Comparison of ENCODE assay signal across 8 cellular contexts in genomic region chr2:223944166-223944703, GRCh38. TPM values are rescaled to one million over a fixed set of nuclear protein-coding genes. Genes with fewer than 3 reads are reported as not detected.
DNase-seq lines count a peak whose midpoint lies in the region; ATAC-seq and TF ChIP-seq lines count a peak whose summit lies in the region.

No MANE protein-coding gene starts in this region.

- peak overlapping the region; percentile 28 for H2AFZ ChIP-seq in fibroblast of lung (ENCODE audit: low read length)

- ATAC-seq in naive thymus-derived CD8-positive, alpha-beta T cell = peak; percentile 39 to 48

- H3K36me3 Mint-ChIP-seq in naive thymus-derived CD8-positive, alpha-beta T cell = peaks cover 0 to 11% (median 4%) of the 10 kb centered on the region in 3 donors

- POLR2A ChIA-PET in naive thymus-derived CD8-positive, alpha-beta T cell (lab: Charles Lee) = interaction anchor here (0.9 to 3.9 kb wide), 5 partner anchors 8 to 105 kb away, joined by 3 to 35 read pairs (median 4); partner anchors contain the start of gene MRPL44

- no peaks in the 10 kb centered on the region for H3K27me3 ChIP-seq in fibroblast of lung (ENCODE audit: control insufficient read depth, insufficient read depth, low read length)

- H3K9ac ChIP-seq in fibroblast of lung (ENCODE audit: insufficient read depth, low read length) = peak overlapping the region; percentile 94

- H3K27me3 Mint-ChIP-seq in naive thymus-derived CD8-positive, alpha-beta T cell = no peaks in the 10 kb centered on the region

- H3K27ac ChIP-seq in fibroblast of lung (ENCODE audit: insufficient read depth, low read length) = peak overlapping the region; percentile 86

- H3K9me3 ChIP-seq in fibroblast of lung (ENCODE audit: control insufficient read depth, insufficient read depth, low read depth, low read length) = no peaks in the 10 kb centered on the region

- peak overlapping the region; percentile 91 for H3K4me3 ChIP-seq in GM12864 (ENCODE audit: low read depth, low read length)
- H3K4me3 ChIP-seq in fibroblast of lung (replicated peaks in 1 of 4; ENCODE audit: control extremely low read depth in 1 of 4, insufficient read depth in 1 of 4, low read depth in 3 of 4, low read length in 4 of 4) = peak overlapping the region; percentile 80 to 86 (median 82)

- peaks cover 0 to 4% (median 0%) of the 10 kb centered on the region in 9 donors for H3K9me3 Mint-ChIP-seq in naive thymus-derived CD8-positive, alpha-beta T cell

- peak overlapping the region; percentile 90 to 96 (median 92) for H3K4me3 Mint-ChIP-seq in naive thymus-derived CD8-positive, alpha-beta T cell

- peak overlapping the region; percentile 86 for H3K4me2 ChIP-seq in fibroblast of lung (ENCODE audit: extremely low read depth, insufficient read depth, low read length)

- peaks cover 44% of the 10 kb centered on the region for H3K79me2 ChIP-seq in fibroblast of lung (ENCODE audit: control insufficient read depth, insufficient read depth, low read length)

- peaks cover 14% of the 10 kb centered on the region for H3K4me1 ChIP-seq in fibroblast of lung (ENCODE audit: control insufficient read depth, extremely low read depth, insufficient read depth, low read length)

- no peaks in the 10 kb centered on the region for H4K20me1 ChIP-seq in fibroblast of lung (ENCODE audit: control insufficient read depth, extremely low read depth, insufficient read depth, low read length)

- H3K36me3 ChIP-seq in fibroblast of lung (ENCODE audit: control insufficient read depth, insufficient read depth, low read length) = no peaks in the 10 kb centered on the region

- peaks cover 28 to 56% (median 48%) of the 10 kb centered on the region in 4 donors for H3K4me1 Mint-ChIP-seq in naive thymus-derived CD8-positive, alpha-beta T cell

- TF ChIP-seq CTCF in GM12864 (IDR thresholded peaks at IDR 0.05; ENCODE audit: low read depth, low read length, missing control alignments) (no peak), fibroblast of lung (conservative IDR thresholded peaks at IDR 0.05 in 1 of 2, IDR thresholded peaks at IDR 0.05 in 1 of 2; ENCODE audit: low read depth in 1 of 2, low read length in 2 of 2) (peak in 1 of 2 donors; percentile 6)

- H3K27ac Mint-ChIP-seq in naive thymus-derived CD8-positive, alpha-beta T cell = peak overlapping the region; percentile 70 to 92 (median 86)

- no peak for DNase-seq in GM12864 (ENCODE audit: low read depth)
- DNase-seq in HT1080 (ENCODE audit: low read depth) = peak; percentile 31
- DNase-seq in activated CD8-positive, alpha-beta memory T cell treated with anti-CD3 and anti-CD28 coated beads, Interleukin-2, amount 50 U/mL, for 48 hours = peak; percentile 69
- peak; percentile 27 to 35 for DNase-seq in fibroblast of lung (ENCODE audit: low read depth in 2 of 2)
- DNase-seq in naive thymus-derived CD8-positive, alpha-beta T cell = peak in 9 of 10 donors; percentile 5 to 37 (median 31)
- DNase-seq in NCI-H446 treated with DMSO at 0.1 percent for 48 hours (lab: John Stamatoyannopoulos, UW) = no peak
- no peak for DNase-seq in NCI-H1092 treated with DMSO at 0.1 percent for 48 hours (lab: John Stamatoyannopoulos, UW)
- no peak for DNase-seq in NK-92 treated with Interleukin-12 subunit alpha and Interleukin-12 subunit beta, amount 100 ng/mL, for 24 hours (lab: John Stamatoyannopoulos, UW)

RNA-seq across cellular contexts. Expression of gene WDFY1, which starts 0.9 kb away (rescaled TPM):
- total RNA-seq in HT1080 (2014; rRNA removed; shearing (Covaris generic)) = 60.8 and 120 TPM in 2 replicates
- 37.1 and 45.7 TPM in 2 replicates for polyA plus RNA-seq in HT1080 (2015; cell fraction: cytosol; rRNA removed)
- 53.5 and 61.2 TPM in 2 replicates for polyA plus RNA-seq in HT1080 (2015; cell fraction: nucleus; rRNA removed)
- total RNA-seq in fibroblast of lung = 107 and 156 TPM in 2 replicates
- 59.2 and 79.1 TPM in 2 replicates for polyA plus RNA-seq in fibroblast of lung
- 38.4 and 53.2 TPM in 2 replicates for polyA plus RNA-seq in fibroblast of lung (2012)
- 151 and 153 TPM in 2 replicates for polyA minus RNA-seq in fibroblast of lung (ENCODE audit: low replicate concordance)
- total RNA-seq in naive thymus-derived CD8-positive, alpha-beta T cell = 10 to 100 TPM; 31.8 to 32.0 TPM
- polyA plus RNA-seq in naive thymus-derived CD8-positive, alpha-beta T cell = 10 to 100 TPM; 15.7 to 24.1 (median 19.1) TPM

RNA-seq across cellular contexts. Expression of gene MRPL44, which starts 13.0 kb away (rescaled TPM):
- total RNA-seq in HT1080 (2014; rRNA removed; shearing (Covaris generic)) = 44.6 and 47.8 TPM in 2 replicates
- polyA plus RNA-seq in HT1080 (2015; cell fraction: cytosol; rRNA removed) = 44.1 and 49.9 TPM in 2 replicates
- polyA plus RNA-seq in HT1080 (2015; cell fraction: nucleus; rRNA removed) = 43.3 and 47.7 TPM in 2 replicates
- total RNA-seq in fibroblast of lung = 31.3 and 34.0 TPM in 2 replicates
- 27.4 and 33.7 TPM in 2 replicates for polyA plus RNA-seq in fibroblast of lung
- 18.5 and 25.3 TPM in 2 replicates for polyA plus RNA-seq in fibroblast of lung (2012)
- polyA minus RNA-seq in fibroblast of lung (ENCODE audit: low replicate concordance) = 8.1 and 14.7 TPM in 2 replicates
- 10 to 100 TPM; 26.5 to 30.3 TPM for total RNA-seq in naive thymus-derived CD8-positive, alpha-beta T cell
- polyA plus RNA-seq in naive thymus-derived CD8-positive, alpha-beta T cell = 10 to 100 TPM; 29.3 to 36.4 (median 31.2) TPM

Comparison
In these comparisons a context has a peak if more than half of its experiments do, and no peak if none do; other contexts are left out.
1. DNase-seq: peak in HT1080 (single experiment), activated CD8-positive, alpha-beta memory T cell treated with anti-CD3 and anti-CD28 coated beads, Interleukin-2, amount 50 U/mL, for 48 hours (single experiment), fibroblast of lung (2 of 2) and naive thymus-derived CD8-positive, alpha-beta T cell (9 of 10); none in GM12864 (single experiment), NCI-H446 treated with DMSO at 0.1 percent for 48 hours (single experiment), NCI-H1092 treated with DMSO at 0.1 percent for 48 hours (single experiment) and NK-92 treated with Interleukin-12 subunit alpha and Interleukin-12 subunit beta, amount 100 ng/mL, for 24 hours (single experiment).